In the genomic region with DNA sequence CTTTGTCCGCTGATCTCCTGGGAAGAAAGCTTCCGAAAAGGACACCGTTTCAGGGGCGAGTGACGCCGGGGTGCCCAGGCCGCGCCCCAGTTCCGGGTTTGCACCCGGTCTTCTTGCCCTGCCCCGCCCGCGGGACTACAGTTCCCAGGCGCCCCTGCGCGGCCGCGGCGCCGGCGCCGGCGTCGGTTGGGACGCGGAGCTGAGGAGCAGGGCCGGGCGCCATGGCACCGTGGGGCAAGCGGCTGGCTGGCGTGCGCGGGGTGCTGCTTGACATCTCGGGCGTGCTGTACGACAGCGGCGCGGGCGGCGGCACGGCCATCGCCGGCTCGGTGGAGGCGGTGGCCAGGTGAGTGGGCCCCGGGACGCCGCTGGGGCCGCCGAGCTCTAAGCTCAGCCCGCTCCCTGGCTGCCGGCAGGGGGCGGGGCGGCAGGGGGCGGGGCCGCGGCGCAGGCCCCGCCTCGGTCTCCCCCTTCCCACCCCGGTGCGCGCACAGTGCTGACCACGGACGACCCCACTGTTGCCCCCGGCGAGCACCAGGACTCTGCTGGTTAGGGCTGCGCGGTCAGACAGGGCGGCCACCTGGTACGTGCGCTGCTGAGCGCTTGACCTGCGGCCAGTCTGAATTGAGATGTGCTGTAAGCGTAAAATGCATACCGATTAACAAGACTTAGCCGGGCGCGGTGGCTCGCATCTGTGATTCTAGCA, we compare ENCODE assay signal across 8 cellular contexts. TPM values are rescaled to one million over a fixed set of nuclear protein-coding genes. Genes with fewer than 3 reads are reported as not detected.
DNase-seq lines count a peak whose midpoint lies in the region; ATAC-seq, FAIRE-seq and TF ChIP-seq lines count a peak whose summit lies in the region.

A gene with protein sequence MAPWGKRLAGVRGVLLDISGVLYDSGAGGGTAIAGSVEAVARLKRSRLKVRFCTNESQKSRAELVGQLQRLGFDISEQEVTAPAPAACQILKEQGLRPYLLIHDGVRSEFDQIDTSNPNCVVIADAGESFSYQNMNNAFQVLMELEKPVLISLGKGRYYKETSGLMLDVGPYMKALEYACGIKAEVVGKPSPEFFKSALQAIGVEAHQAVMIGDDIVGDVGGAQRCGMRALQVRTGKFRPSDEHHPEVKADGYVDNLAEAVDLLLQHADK (plus strand): TSS at position 182 of the 706 bp plus-strand sequence. CDS start 40 bp downstream, at position 222.

- H3K23ac ChIP-seq in H1 (ENCODE audit: insufficient read length) = no peak within 1 kb of the TSS

- peak within 1 kb of the TSS; percentile 51; the same call in 1 of the 2 replicates for H2BK20ac ChIP-seq in H1 (ENCODE audit: low read length)

- no peaks in the 10 kb centered on the region for H3K9me3 ChIP-seq in H1 (ENCODE audit: insufficient read depth in 2 of 2, low read depth in 1 of 2, low read length in 1 of 2)

- peak within 1 kb of the TSS; percentile 35 to 57 (median 43); a peak in 3 of 7 replicates for H3K9ac ChIP-seq in H1 (replicated peaks in 1 of 4; ENCODE audit: extremely low read depth in 1 of 4, low read depth in 3 of 4, low read length in 3 of 4)

- peak within 1 kb of the TSS; percentile 70; the same call in 1 of the 2 replicates for H2AFZ ChIP-seq in H1 (ENCODE audit: low read length)

- no peak; the same call in 1 of the 2 replicates for TF ChIP-seq CTCF in C4-2B (conservative IDR thresholded peaks at IDR 0.05)
- TF ChIP-seq CTCF in H1 (IDR thresholded peaks at IDR 0.05; ENCODE audit: control extremely low read depth in 1 of 3, insufficient read depth in 1 of 3, low read depth in 1 of 3, low read length in 3 of 3) = peak in 2 of 3 experiments; percentile 5 to 15; a peak in 2 of 4 replicates

- no peak for FAIRE-seq in H1 (lab: Jason Lieb, UNC)

- H3K56ac ChIP-seq in H1 (replicated peaks; ENCODE audit: insufficient read length, low read depth, low read length) = peak within 1 kb of the TSS; percentile 33

- peak within 1 kb of the TSS; percentile 43; the same call in 1 of the 2 replicates for H2BK12ac ChIP-seq in H1 (ENCODE audit: low read depth, low read length)

- peak within 1 kb of the TSS; percentile 35 for H3K4ac ChIP-seq in H1 (replicated peaks; ENCODE audit: insufficient read length, low read depth, low read length)

- H3K4me3 ChIP-seq in H1 (ENCODE audit: extremely low read depth in 1 of 4, insufficient read depth in 2 of 4, low read depth in 3 of 4, low read length in 4 of 4) = peak within 1 kb of the TSS; percentile 69 to 91 (median 72)

- no peaks in the 10 kb centered on the region for H3K36me3 ChIP-seq in H1 (ENCODE audit: control insufficient read depth in 2 of 4, insufficient read depth in 4 of 4, low read length in 3 of 4)

- CTCF ChIA-PET in H1 (lab: Charles Lee; ENCODE audit: partially characterized antibody) = interaction anchor here (1.2 to 2.9 kb wide), 5 partner anchors 10 to 71 kb away, joined by 3 to 14 read pairs (median 4); a partner anchor contains a TSS

- H3K27ac ChIP-seq in C4-2B = peak within 1 kb of the TSS; percentile 74
- H3K27ac ChIP-seq in H1 (ENCODE audit: low read depth, low read length) = no peak within 1 kb of the TSS; the same call in 1 of the 2 replicates

- H2AK5ac ChIP-seq in H1 (ENCODE audit: low read depth, low read length) = no peak within 1 kb of the TSS

- H2BK15ac ChIP-seq in H1 (ENCODE audit: low read length) = peak within 1 kb of the TSS; percentile 92; the same call in 1 of the 2 replicates

- TF ChIP-seq RAD21 in H1 (IDR thresholded peaks at IDR 0.05 in 1 of 2, conservative IDR thresholded peaks at IDR 0.05 in 1 of 2; ENCODE audit: low read depth in 2 of 2, low read length in 2 of 2) = no peak; a peak in 1 of 4 replicates

- peak within 1 kb of the TSS; percentile 96 for H4K5ac ChIP-seq in H1 (ENCODE audit: insufficient read length, low read depth, low read length)

- H3K14ac ChIP-seq in H1 (ENCODE audit: insufficient read length) = no peak within 1 kb of the TSS

- H3K4me2 ChIP-seq in H1 (ENCODE audit: insufficient read depth in 1 of 2, low read depth in 2 of 2, low read length in 2 of 2) = peak within 1 kb of the TSS; percentile 59 to 64

- H2BK120ac ChIP-seq in H1 (replicated peaks; ENCODE audit: low read depth, low read length) = no peak within 1 kb of the TSS

- DNase-seq in GM19238 (ENCODE audit: insufficient read length, low spot score) (peak; percentile 95), NCI-H82 treated with DMSO at 0.1 percent for 48 hours (lab: John Stamatoyannopoulos, UW; ENCODE audit: unreplicated experiment) (peak; percentile 39), H1 (ENCODE audit: low read depth in 1 of 2, low spot score in 2 of 2) (peak in 1 of 2 experiments; percentile 92), mesenteric fat pad (ENCODE audit: low spot score) (peak; percentile 95)
- peak; percentile 95 for DNase-seq in activated CD8-positive, alpha-beta memory T cell treated with anti-CD3 and anti-CD28 coated beads for 24 hours
- DNase-seq in stimulated activated CD8-positive, alpha-beta memory T cell treated with anti-CD3 and anti-CD28 coated beads, Interleukin-12 subunit alpha, Interleukin-12 subunit beta, amount 100 ng/mL, for 4 hours (ENCODE audit: low read depth) = peak; percentile 79

- no peaks in the 10 kb centered on the region for H3K79me1 ChIP-seq in H1 (ENCODE audit: low read depth, low read length)

- H3K79me2 ChIP-seq in H1 (ENCODE audit: control insufficient read depth in 1 of 2, insufficient read depth in 2 of 2, low read length in 2 of 2) = no peaks in the 10 kb centered on the region; a peak in 1 of 4 replicates

- peaks cover 11 to 35% (median 22%) of the 10 kb centered on the region in 4 experiments for H3K4me1 ChIP-seq in H1 (replicated peaks in 1 of 4; ENCODE audit: control insufficient read depth in 3 of 4, insufficient read depth in 4 of 4, low read length in 3 of 4)

- ATAC-seq in HG03432 (IDR thresholded peaks at IDR 0.05; ENCODE audit: unreplicated experiment) = peak; percentile 98

- 4% methylated on average over 57 of the region's 81 CpGs; no CpG with 5 or more reads in 1 of the 2 experiments for WGBS in H1 (ENCODE audit: extremely low coverage in 1 of 2, insufficient coverage in 1 of 2, insufficient read length in 1 of 2, insufficient replicate concordance in 2 of 2, low coverage in 1 of 2, low lambda C conversion rate in 2 of 2, missing lambda C conversion rate in 1 of 2), 2 experiments

- peaks cover 0 to 4% of the 10 kb centered on the region in 2 experiments for H4K20me1 ChIP-seq in H1 (replicated peaks in 1 of 2; ENCODE audit: control insufficient read depth in 1 of 2, insufficient read depth in 2 of 2, low read length in 2 of 2)

- peak in 1 of 2 experiments; percentile 48; a peak in 1 of 3 replicates for TF ChIP-seq POLR2A in H1 (IDR thresholded peaks at IDR 0.05; ENCODE audit: control extremely low read depth in 1 of 2, low read depth in 2 of 2, low read length in 2 of 2)

- H3K23me2 ChIP-seq in H1 (ENCODE audit: low read depth, low read length) = peaks cover 5% of the 10 kb centered on the region

- no peaks in the 10 kb centered on the region for H3K27me3 ChIP-seq in H1 (replicated peaks in 1 of 4; ENCODE audit: control insufficient read depth in 3 of 4, extremely low read depth in 1 of 4, insufficient read depth in 3 of 4, low read length in 3 of 4)

- H4K8ac ChIP-seq in H1 (ENCODE audit: extremely low read depth, insufficient read depth, low read length) = peak within 1 kb of the TSS; percentile 45

- H4K91ac ChIP-seq in H1 (replicated peaks; ENCODE audit: insufficient read length, low read length) = peak within 1 kb of the TSS; percentile 97

- POLR2A ChIA-PET in H1 (lab: Charles Lee; ENCODE audit: partially characterized antibody) = interaction anchor here (0.6 to 5.4 kb wide), 7 partner anchors 11 to 521 kb away, joined by 3 to 36 read pairs (median 4); a partner anchor contains a TSS

- peak within 1 kb of the TSS; percentile 78 for H3K18ac ChIP-seq in H1 (ENCODE audit: extremely low read depth, low read length)

- TF ChIP-seq EP300 in H1 (IDR thresholded peaks at IDR 0.05; ENCODE audit: borderline replicate concordance in 1 of 2, low read depth in 2 of 2, low read length in 2 of 2) = no peak

- H2BK5ac ChIP-seq in H1 (ENCODE audit: low read depth, low read length) = peak within 1 kb of the TSS; percentile 68; the same call in 1 of the 2 replicates

TF ChIP-seq in H1, 55 proteins besides CTCF, POLR2A, EP300 and RAD21 (continues in another document):
- TF ChIP-seq KDM4A (IDR thresholded peaks at IDR 0.05; ENCODE audit: low read depth, low read length, severe bottlenecking) = peak; percentile 81
- peak; percentile 40; the same call in 1 of the 2 replicates for TF ChIP-seq SRF (IDR thresholded peaks at IDR 0.05; ENCODE audit: low read depth, low read length)
- TF ChIP-seq, protein P1, sequence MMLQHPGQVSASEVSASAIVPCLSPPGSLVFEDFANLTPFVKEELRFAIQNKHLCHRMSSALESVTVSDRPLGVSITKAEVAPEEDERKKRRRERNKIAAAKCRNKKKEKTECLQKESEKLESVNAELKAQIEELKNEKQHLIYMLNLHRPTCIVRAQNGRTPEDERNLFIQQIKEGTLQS (IDR thresholded peaks at IDR 0.05; ENCODE audit: insufficient read depth, low read depth, low read length) = peak; percentile 35; the same call in 1 of the 2 replicates
- TF ChIP-seq CREB1 (IDR thresholded peaks at IDR 0.05) = peak; percentile 86
- peak; percentile 78 for TF ChIP-seq PHF8 (conservative IDR thresholded peaks at IDR 0.05; ENCODE audit: low read depth, low read length)
- peak; percentile 55 for TF ChIP-seq NRF1 (IDR thresholded peaks at IDR 0.05; ENCODE audit: low read depth, low read length)
- TF ChIP-seq RFX5 (IDR thresholded peaks at IDR 0.05; ENCODE audit: borderline replicate concordance, low read depth, low read length) = no peak
- no peak for TF ChIP-seq HDAC6 (IDR thresholded peaks at IDR 0.05; ENCODE audit: low read depth, low read length)
- no peak; the same call in 1 of the 2 replicates for TF ChIP-seq POLR2AphosphoS5 (IDR thresholded peaks at IDR 0.05; ENCODE audit: low read depth, low read length)
- TF ChIP-seq SIX5 (IDR thresholded peaks at IDR 0.05; ENCODE audit: low read depth, low read length) = peak; percentile 66
- TF ChIP-seq KDM1A (IDR thresholded peaks at IDR 0.05; ENCODE audit: borderline replicate concordance, low read length) = no peak
- TF ChIP-seq CBX5 (IDR thresholded peaks at IDR 0.05; ENCODE audit: low read depth, low read length) = no peak
- no peak for TF ChIP-seq SUZ12 (IDR thresholded peaks at IDR 0.05; ENCODE audit: low read length)

RNA-seq across cellular contexts. Expression of the gene that starts here (rescaled TPM):
- 26.0 and 27.5 TPM in 2 replicates for total RNA-seq in H1 (2021; fragmentation: NEBNext Ultra II Directional; extraction: Animal tissue kit (Norgen Biotek cat#: 25700))
- polyA plus RNA-seq in H1 (2011; rRNA removed) = 45.0 and 50.5 TPM in 2 replicates
- polyA plus RNA-seq in H1 (2011; cell fraction: cytosol; rRNA removed) = 39.2 TPM
- 40.4 TPM for polyA plus RNA-seq in H1 (2011; cell fraction: nucleus; rRNA removed)
- 20.9 to 42.0 TPM (median 37.2 TPM) in 4 replicates for polyA plus RNA-seq in H1 (2012, experiment 1 of 2)
- polyA plus RNA-seq in H1 (2012, experiment 2 of 2) = 36.6 TPM
- 18.9 TPM for polyA plus RNA-seq in H1 (2013, experiment 1 of 2)
- polyA plus RNA-seq in H1 (2013, experiment 2 of 2) = 18.9 TPM
- polyA minus RNA-seq in H1 (2011; rRNA and poly(A)+ RNA removed) = 19.6 and 21.2 TPM in 2 replicates
- polyA minus RNA-seq in H1 (2011; cell fraction: cytosol; rRNA and poly(A)+ RNA removed) = 10.4 TPM
- 24.9 TPM for polyA minus RNA-seq in H1 (2011; cell fraction: nucleus; rRNA and poly(A)+ RNA removed)
- 15.9 TPM for total RNA-seq in mesenteric fat pad
